9 cellular contexts compared by ENCODE assay signal in the genomic region with DNA sequence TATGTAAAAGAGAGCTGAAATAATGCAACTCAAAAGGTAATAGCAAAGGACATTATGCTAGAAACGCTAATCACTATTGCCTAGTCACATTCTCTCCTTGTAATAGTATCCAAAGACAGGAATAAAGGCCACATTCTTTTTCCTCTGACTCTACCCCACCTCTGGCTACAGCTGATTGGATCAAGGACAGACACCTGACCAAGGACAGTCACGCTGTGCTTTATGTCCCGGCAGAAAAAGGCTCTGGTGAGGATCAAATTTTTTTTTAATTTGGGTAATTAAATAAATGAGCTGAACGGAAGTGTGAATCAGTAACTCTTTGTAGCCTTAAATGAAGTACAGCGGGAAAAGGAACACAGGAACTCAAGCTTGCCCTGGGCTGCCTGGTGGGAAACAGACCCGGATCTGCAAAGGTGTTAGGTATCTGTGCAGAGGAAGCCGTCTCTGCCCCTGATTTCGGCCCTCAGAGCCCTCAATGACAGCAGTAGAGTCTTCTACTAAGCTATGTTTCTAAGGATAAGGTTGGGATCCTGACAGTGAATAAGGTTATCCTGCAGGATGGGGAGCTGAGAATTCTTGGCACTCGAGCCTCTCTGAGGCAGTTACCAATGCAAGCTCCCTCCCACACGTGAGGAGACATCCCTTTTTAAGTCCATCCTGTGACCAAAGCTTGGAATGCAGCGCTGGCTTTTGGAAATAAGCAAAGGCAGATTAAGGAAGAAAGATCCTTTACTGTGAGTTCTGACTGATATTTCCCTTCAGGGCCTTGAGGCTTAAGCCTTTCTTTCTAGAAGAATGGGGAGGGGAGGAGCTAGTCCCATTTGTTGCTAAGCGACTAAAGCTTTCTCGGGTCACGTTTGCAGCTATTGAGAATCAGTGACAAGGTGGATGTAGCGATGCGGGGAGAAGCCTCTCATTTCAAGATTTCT. TPM values are rescaled to one million over a fixed set of nuclear protein-coding genes. Genes with fewer than 3 reads are reported as not detected.
A peak's percentile ranks its signal among the peaks of the same experiment; 100 is the strongest.
DNase-seq lines count a peak whose midpoint lies in the region; ATAC-seq and TF ChIP-seq lines count a peak whose summit lies in the region.
"Had no signal": no experiment of that assay in that cellular context is flagged by ENCODE, and none has a peak within 500 bp of the region (broad histone marks: within the 10 kb centered on the region; RNA-seq: fewer than 3 reads in every experiment).

No MANE protein-coding gene starts in this region.

- TF ChIP-seq CTCF in epithelial cell of proximal tubule (conservative IDR thresholded peaks at IDR 0.05; ENCODE audit: low read depth, low read length) (no peak), neural progenitor cell (IDR thresholded peaks at IDR 0.05) (no peak)

- H3K4me3 Mint-ChIP-seq in neural progenitor cell: peak overlapping the region; percentile 85
- no peak overlapping the region for H3K4me3 Mint-ChIP-seq in natural killer cell treated with Interleukin-12 subunit alpha and Interleukin-12 subunit beta and Interleukin-15 and Interleukin-18, amount 100 ng/mL, for 72 hours

- peaks cover 4% of the 10 kb centered on the region for H3K27me3 Mint-ChIP-seq in neural progenitor cell (ENCODE audit: insufficient read depth, low read depth)
- peaks cover 3 to 7% of the 10 kb centered on the region in 2 donors for H3K27me3 Mint-ChIP-seq in natural killer cell treated with Interleukin-12 subunit alpha and Interleukin-12 subunit beta and Interleukin-15 and Interleukin-18, amount 100 ng/mL, for 72 hours

- no peaks in the 10 kb centered on the region for H3K27me3 ChIP-seq in neural progenitor cell

- no peaks in the 10 kb centered on the region for H3K79me2 ChIP-seq in neural progenitor cell (ENCODE audit: low read depth)

- peak overlapping the region; percentile 100 for H3K27ac Mint-ChIP-seq in neural progenitor cell
- H3K27ac Mint-ChIP-seq in natural killer cell treated with Interleukin-12 subunit alpha and Interleukin-12 subunit beta and Interleukin-15 and Interleukin-18, amount 100 ng/mL, for 72 hours: no peak overlapping the region

- no peaks in the 10 kb centered on the region for H4K20me1 ChIP-seq in neural progenitor cell (ENCODE audit: low read depth)

- peak; percentile 4 for DNase-seq in G401 (ENCODE audit: low spot score)
- DNase-seq in NCI-H226: peak; percentile 25
- DNase-seq in epithelial cell of proximal tubule (ENCODE audit: low read depth): no peak
- peak; percentile 90 for DNase-seq in neural progenitor cell (ENCODE audit: low spot score)
- no peak for DNase-seq in natural killer cell treated with Interleukin-12 subunit alpha and Interleukin-12 subunit beta and Interleukin-15 and Interleukin-18, amount 100 ng/mL, for 72 hours (ENCODE audit: low spot score)

- no peak for ATAC-seq in HG03097 (IDR thresholded peaks at IDR 0.05; ENCODE audit: low FRiP score, unreplicated experiment)
- no peak for ATAC-seq in HG02571 (IDR thresholded peaks at IDR 0.05; ENCODE audit: unreplicated experiment)
- ATAC-seq in GM21619 (IDR thresholded peaks at IDR 0.05; ENCODE audit: unreplicated experiment): no peak
- no peak for ATAC-seq in natural killer cell treated with Interleukin-12 subunit alpha and Interleukin-12 subunit beta and Interleukin-15 and Interleukin-18, amount 100 ng/mL, for 72 hours
- ATAC-seq: activated CD4-positive, CD25-positive, alpha-beta regulatory T cell treated with anti-CD3 and anti-CD28 coated beads, Interleukin-2, amount 50 U/mL, for 24 hours had no signal

- H3K4me3 ChIP-seq in epithelial cell of proximal tubule (ENCODE audit: low read depth, low read length): peak overlapping the region; percentile 23
- H3K4me3 ChIP-seq in neural progenitor cell: peak overlapping the region; percentile 36

- peak overlapping the region; percentile 99 for H3K27ac ChIP-seq in neural progenitor cell

- H3K4me2 ChIP-seq in neural progenitor cell: peak overlapping the region; percentile 73

- in situ Hi-C loops in G401 (cut with HindIII; ENCODE audit: low sequenced_read_pairs): no loop called here

- H2AFZ ChIP-seq in neural progenitor cell (replicated peaks): peak overlapping the region; percentile 60

- no peaks in the 10 kb centered on the region for H3K9me3 ChIP-seq in neural progenitor cell (ENCODE audit: low read depth)

- no peaks in the 10 kb centered on the region for H3K36me3 ChIP-seq in neural progenitor cell

- peaks cover 7% of the 10 kb centered on the region for H3K36me3 Mint-ChIP-seq in neural progenitor cell
- no peaks in the 10 kb centered on the region for H3K36me3 Mint-ChIP-seq in natural killer cell treated with Interleukin-12 subunit alpha and Interleukin-12 subunit beta and Interleukin-15 and Interleukin-18, amount 100 ng/mL, for 72 hours

- peak overlapping the region; percentile 8 for H3K9ac ChIP-seq in neural progenitor cell

- peaks cover 30% of the 10 kb centered on the region for H3F3A ChIP-seq in neural progenitor cell (ENCODE audit: low read depth)

- peaks cover 55% of the 10 kb centered on the region for H3K4me1 Mint-ChIP-seq in neural progenitor cell
- no peaks in the 10 kb centered on the region for H3K4me1 Mint-ChIP-seq in natural killer cell treated with Interleukin-12 subunit alpha and Interleukin-12 subunit beta and Interleukin-15 and Interleukin-18, amount 100 ng/mL, for 72 hours (ENCODE audit: low read depth in 2 of 2)

- peaks cover 41% of the 10 kb centered on the region for H3K4me1 ChIP-seq in neural progenitor cell

- peaks cover 17% of the 10 kb centered on the region for H3K9me3 Mint-ChIP-seq in neural progenitor cell
- no peaks in the 10 kb centered on the region for H3K9me3 Mint-ChIP-seq in natural killer cell treated with Interleukin-12 subunit alpha and Interleukin-12 subunit beta and Interleukin-15 and Interleukin-18, amount 100 ng/mL, for 72 hours

RNA-seq across cellular contexts. Expression of a gene that starts 37.8 kb away (rescaled TPM):
- 0.80 TPM in 1 of 2 replicates, not detected in the other for total RNA-seq in G401 (2014; rRNA removed; shearing (Covaris generic))
- total RNA-seq in epithelial cell of proximal tubule: 0.86 and 1.8 TPM in 2 replicates
- 29.3 and 29.7 TPM in 2 replicates for total RNA-seq in neural progenitor cell (ENCODE audit: low replicate concordance)
- 10 to 100 TPM; 48.3 to 80.0 TPM for total RNA-seq in natural killer cell treated with Interleukin-12 subunit alpha and Interleukin-12 subunit beta and Interleukin-15 and Interleukin-18, amount 100 ng/mL, for 72 hours

Comparison
In these comparisons a context has a peak if more than half of its experiments do, and no peak if none do; other contexts are left out.
1. DNase-seq: peak in G401 (single experiment), NCI-H226 (single experiment) and neural progenitor cell (single experiment); none in epithelial cell of proximal tubule (single experiment) and natural killer cell treated with Interleukin-12 subunit alpha and Interleukin-12 subunit beta and Interleukin-15 and Interleukin-18, amount 100 ng/mL, for 72 hours (single experiment).
2. RNA of a gene that starts 37.8 kb away (total RNA-seq): 48.3 to 80.0 TPM in natural killer cell treated with Interleukin-12 subunit alpha and Interleukin-12 subunit beta and Interleukin-15 and Interleukin-18, amount 100 ng/mL, for 72 hours and 29.3 to 29.7 TPM in neural progenitor cell; 0.86 to 1.8 TPM in epithelial cell of proximal tubule and 0.80 TPM in G401; every median in the first group is over 10 times any median in the second.